In genomic region chr2:42127425-42128424, GRCh38 we compare ENCODE assay signal across 9 cellular contexts. TPM values are rescaled to one million over a fixed set of nuclear protein-coding genes. Genes with fewer than 3 reads are reported as not detected.
DNase-seq lines count a peak whose midpoint lies in the region; ATAC-seq, FAIRE-seq and TF ChIP-seq lines count a peak whose summit lies in the region.
"Had no signal": no experiment of that assay in that cellular context is flagged by ENCODE, and none has a peak within 500 bp of the region (broad histone marks: within the 10 kb centered on the region; RNA-seq: fewer than 3 reads in every experiment).

No MANE protein-coding gene starts in this region.

- POLR2A ChIA-PET in activated CD8-positive, alpha-beta T cell treated with anti-CD3 and anti-CD28 coated beads, Interleukin-2, amount 10 ng/mL, durations not matched to agents 7 days and 5 days (lab: Charles Lee): interaction anchor here (1.1 to 7.7 kb wide), 3 partner anchors 8 to 43 kb away, joined by 3 to 78 read pairs (median 9); no protein-coding TSS in a partner anchor

- ATAC-seq in HG02943 (IDR thresholded peaks at IDR 0.05; ENCODE audit: low read depth, unreplicated experiment): peak; percentile 52
- ATAC-seq in activated CD8-positive, alpha-beta T cell treated with anti-CD3 and anti-CD28 coated beads, Interleukin-2, amount 10 ng/mL, durations not matched to agents 7 days and 5 days: peak; percentile 25

- CTCF ChIA-PET in activated CD8-positive, alpha-beta T cell treated with anti-CD3 and anti-CD28 coated beads, Interleukin-2, amount 10 ng/mL, durations not matched to agents 7 days and 5 days (lab: Charles Lee): interaction anchor here (0.6 to 4.0 kb wide), 7 partner anchors 10 to 201 kb away, joined by 3 to 24 read pairs (median 4); no protein-coding TSS in a partner anchor

- H3K4me3 Mint-ChIP-seq in activated CD8-positive, alpha-beta T cell treated with anti-CD3 and anti-CD28 coated beads, Interleukin-2, amount 10 ng/mL, durations not matched to agents 7 days and 5 days: peak overlapping the region; percentile 48

- H3K36me3 Mint-ChIP-seq in activated CD8-positive, alpha-beta T cell treated with anti-CD3 and anti-CD28 coated beads, Interleukin-2, amount 10 ng/mL, durations not matched to agents 7 days and 5 days (ENCODE audit: low read depth): peaks cover 6% of the 10 kb centered on the region

- H3K4me1 Mint-ChIP-seq in activated CD8-positive, alpha-beta T cell treated with anti-CD3 and anti-CD28 coated beads, Interleukin-2, amount 10 ng/mL, durations not matched to agents 7 days and 5 days (ENCODE audit: low read depth): peaks cover 91% of the 10 kb centered on the region

- H3K27ac ChIP-seq in skin epidermis: peak overlapping the region in 20 of 21 experiments; percentile 3 to 96 (median 67)
- H3K27ac ChIP-seq: 22Rv1 had no signal

- H3K27me3 Mint-ChIP-seq in activated CD8-positive, alpha-beta T cell treated with anti-CD3 and anti-CD28 coated beads, Interleukin-2, amount 10 ng/mL, durations not matched to agents 7 days and 5 days (ENCODE audit: low read depth): no peaks in the 10 kb centered on the region

- peak overlapping the region; percentile 90 for H3K27ac Mint-ChIP-seq in activated CD8-positive, alpha-beta T cell treated with anti-CD3 and anti-CD28 coated beads, Interleukin-2, amount 10 ng/mL, durations not matched to agents 7 days and 5 days

- no peak for FAIRE-seq in GM12892 (lab: Jason Lieb, UNC)

- H3K4me3 ChIP-seq in skin epidermis: peak overlapping the region in 1 of 7 experiments; percentile 13

- DNase-seq in DMS 273 (lab: John Stamatoyannopoulos, UW; ENCODE audit: unreplicated experiment) (peak; percentile 36), DMS 273 treated with DMSO at 0.1 percent for 48 hours (lab: John Stamatoyannopoulos, UW) (no peak), kidney glomerular epithelial cell (lab: John Stamatoyannopoulos, UW) (no peak), GM12892 (ENCODE audit: insufficient read length) (no peak), CD1c-positive myeloid dendritic cell (ENCODE audit: extremely low spot score) (no peak)
- peak; percentile 49 for DNase-seq in activated CD8-positive, alpha-beta T cell treated with anti-CD3 and anti-CD28 coated beads, Interleukin-2, amount 10 ng/mL, durations not matched to agents 7 days and 5 days

- H3K9me3 Mint-ChIP-seq in activated CD8-positive, alpha-beta T cell treated with anti-CD3 and anti-CD28 coated beads, Interleukin-2, amount 10 ng/mL, durations not matched to agents 7 days and 5 days (ENCODE audit: insufficient read depth): no peaks in the 10 kb centered on the region

- no peak for TF ChIP-seq POLR2A in GM12892 (IDR thresholded peaks at IDR 0.05; ENCODE audit: low read depth, low read length)

RNA-seq across cellular contexts. Expression of gene EML4, which starts 41.4 kb away (rescaled TPM):
- 10 to 100 TPM; 88.0 to 89.7 TPM for total RNA-seq in activated CD8-positive, alpha-beta T cell treated with anti-CD3 and anti-CD28 coated beads, Interleukin-2, amount 10 ng/mL, durations not matched to agents 7 days and 5 days
- polyA plus RNA-seq in GM12892 (2012; ENCODE audit: missing spikeins): 22.7 TPM

Comparison
In these comparisons a context has a peak if more than half of its experiments do, and no peak if none do; other contexts are left out.
1. DNase-seq: peak in DMS 273 (single experiment) and activated CD8-positive, alpha-beta T cell treated with anti-CD3 and anti-CD28 coated beads, Interleukin-2, amount 10 ng/mL, durations not matched to agents 7 days and 5 days (single experiment); none in DMS 273 treated with DMSO at 0.1 percent for 48 hours (single experiment), kidney glomerular epithelial cell (single experiment), GM12892 (single experiment) and CD1c-positive myeloid dendritic cell (single experiment).